ENCODE assay signal across 19 cellular contexts in genomic region chr18:55121397-55122170, GRCh38.
DNase-seq lines count a peak whose midpoint lies in the region; ATAC-seq and TF ChIP-seq lines count a peak whose summit lies in the region.
"Had no signal": no experiment of that assay in that cellular context is flagged by ENCODE, and none has a peak within 500 bp of the region (broad histone marks: within the 10 kb centered on the region; RNA-seq: fewer than 3 reads in every experiment).

No MANE protein-coding gene starts in this region.

- no peaks in the 10 kb centered on the region for H3K36me3 Mint-ChIP-seq in activated B cell treated with CpG ODN at 0.5 μM for 24 hours (ENCODE audit: low read depth)

- no peaks in the 10 kb centered on the region for H3K36me3 ChIP-seq in ascending aorta

- H3K27me3 Mint-ChIP-seq in activated B cell treated with CpG ODN at 0.5 μM for 24 hours = no peaks in the 10 kb centered on the region

- no peaks in the 10 kb centered on the region for H3K27me3 ChIP-seq in ascending aorta

- TF ChIP-seq CTCF in GM12865 (IDR thresholded peaks at IDR 0.05; ENCODE audit: insufficient read depth, low read depth, low read length, missing control alignments) = no peak
- TF ChIP-seq CTCF in activated B cell treated with CpG ODN at 0.5 μM for 24 hours (IDR thresholded peaks at IDR 0.05) = no peak
- TF ChIP-seq CTCF in GM13977 (IDR thresholded peaks at IDR 0.05; ENCODE audit: extremely low read depth, insufficient read depth, missing control alignments) = no peak
- TF ChIP-seq CTCF in ascending aorta (IDR thresholded peaks at IDR 0.05) = no peak

- H3K27ac ChIP-seq in ascending aorta = no peak overlapping the region
- H3K27ac ChIP-seq: A549, KMS-11 had no signal

- POLR2A ChIA-PET in activated B cell treated with CpG ODN at 0.5 μM for 24 hours (lab: Charles Lee) = no interaction called here

- no peaks in the 10 kb centered on the region for H3K4me1 ChIP-seq in ascending aorta

- intact Hi-C loops in activated B cell treated with CpG ODN at 0.5 μM for 24 hours (cut with micrococcal nuclease) = no loop called here
- intact Hi-C loops in ascending aorta (cut with DNase I) = no loop called here

- no peaks in the 10 kb centered on the region for H3K9me3 ChIP-seq in ascending aorta
- H3K9me3 ChIP-seq: A549 had no signal

- CTCF ChIA-PET in activated B cell treated with CpG ODN at 0.5 μM for 24 hours (lab: Charles Lee) = no interaction called here

- peak; percentile 37 for DNase-seq in GM12865 (ENCODE audit: low read depth)
- no peak for DNase-seq in activated B cell treated with CpG ODN at 0.5 μM for 24 hours
- no peak for DNase-seq in GM13977 (ENCODE audit: low spot score)
- no peak for DNase-seq in ascending aorta (ENCODE audit: low spot score in 2 of 2)
- no peak for DNase-seq in ureter (ENCODE audit: low spot score)
- no peak for DNase-seq in iPS-NIHi7 (ENCODE audit: extremely low spot score)
- DNase-seq: C1 segment of cervical spinal cord, NCI-H1092, NCI-H146, NCI-H2081 treated with DMSO at 0.1 percent for 48 hours, NCI-H510A, NCI-H82, SW 1271 had no signal

- H3K4me3 Mint-ChIP-seq in activated B cell treated with CpG ODN at 0.5 μM for 24 hours = peak overlapping the region; percentile 20
- H3K4me3 Mint-ChIP-seq: GM23338 had no signal

- no peaks in the 10 kb centered on the region for H3K9me3 Mint-ChIP-seq in activated B cell treated with CpG ODN at 0.5 μM for 24 hours
- H3K9me3 Mint-ChIP-seq: GM23338 had no signal

- in situ Hi-C loops in GM13977 (cut with MboI; ENCODE audit: low pct_unique_long_range_greater_than_20kb, low sequenced_read_pairs, unreplicated experiment) = no loop called here

- peaks cover 21% of the 10 kb centered on the region for H3K4me1 Mint-ChIP-seq in activated B cell treated with CpG ODN at 0.5 μM for 24 hours
- H3K4me1 Mint-ChIP-seq: GM23338 had no signal

- H3K4me3 ChIP-seq in GM12865 (ENCODE audit: low read depth, low read length) (no peak overlapping the region), ascending aorta (no peak overlapping the region)
- H3K4me3 ChIP-seq: A549, GM23338 had no signal

- ATAC-seq in GM21515 (IDR thresholded peaks at IDR 0.05; ENCODE audit: unreplicated experiment) (peak; percentile 78), HG02943 (IDR thresholded peaks at IDR 0.05; ENCODE audit: low read depth, unreplicated experiment) (peak; percentile 70), activated B cell treated with CpG ODN at 0.5 μM for 24 hours (ENCODE audit: low read depth) (no peak)
- ATAC-seq: A549, GM23338, HCT116 had no signal

- peak overlapping the region; percentile 33 for H3K27ac Mint-ChIP-seq in activated B cell treated with CpG ODN at 0.5 μM for 24 hours
- H3K27ac Mint-ChIP-seq: GM23338 had no signal
